19 cellular contexts compared by ENCODE assay signal in the genomic region with DNA sequence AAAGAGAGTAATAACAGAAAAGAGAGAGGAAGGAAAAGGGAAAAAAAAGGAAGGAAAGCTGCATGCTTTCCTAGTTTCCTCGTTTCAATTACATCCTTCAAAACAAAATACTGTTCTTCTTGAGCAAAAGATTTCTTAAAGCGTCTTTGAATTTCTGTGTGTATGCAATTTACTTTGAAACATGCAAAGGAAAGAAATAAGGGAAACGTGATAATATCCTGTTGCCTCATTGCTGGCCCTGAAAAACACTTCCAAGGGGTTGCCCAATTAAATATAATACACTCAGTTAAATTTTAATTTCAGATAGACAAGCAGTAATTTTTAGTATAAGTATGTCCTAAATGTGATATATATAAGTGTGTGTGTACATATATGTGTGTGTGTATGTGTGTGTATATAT. TPM values are rescaled to one million over a fixed set of nuclear protein-coding genes. Genes with fewer than 3 reads are reported as not detected.
A peak's percentile ranks its signal among the peaks of the same experiment; 100 is the strongest.
DNase-seq lines count a peak whose midpoint lies in the region; ATAC-seq and TF ChIP-seq lines count a peak whose summit lies in the region.
"Had no signal": no experiment of that assay in that cellular context is flagged by ENCODE, and none has a peak within 500 bp of the region (broad histone marks: within the 10 kb centered on the region; RNA-seq: fewer than 3 reads in every experiment).

No MANE protein-coding gene starts in this region.

- BruUV-seq in IMR-90 (replicated peaks; lab: Mats Ljungman, UMichigan): no TSS peak

- H2BK120ac ChIP-seq in IMR-90 (ENCODE audit: low read depth, low read length): peak overlapping the region; percentile 100

- H3K27me3 ChIP-seq in IMR-90 (ENCODE audit: control insufficient read depth, insufficient read depth, low read length) (no peaks in the 10 kb centered on the region), transverse colon (no peaks in the 10 kb centered on the region)
- H3K27me3 ChIP-seq in CD8-positive, alpha-beta memory T cell (ENCODE audit: insufficient read depth, low read length, poor library complexity, severe bottlenecking): peaks cover 3% of the 10 kb centered on the region
- H3K27me3 ChIP-seq: colonic mucosa, heart left ventricle had no signal

- H3K79me1 ChIP-seq in IMR-90 (ENCODE audit: low read depth in 1 of 2, low read length in 2 of 2): peaks cover 0 to 9% of the 10 kb centered on the region in 2 experiments; a peak in 2 of 4 replicates

- TF ChIP-seq CTCF in IMR-90 (conservative IDR thresholded peaks at IDR 0.05; ENCODE audit: low read depth, low read length) (no peak), mesothelial cell of epicardium (IDR thresholded peaks at IDR 0.05; ENCODE audit: unreplicated experiment) (no peak), transverse colon (IDR thresholded peaks at IDR 0.05) (no peak)

- peak overlapping the region; percentile 100 for H3K18ac ChIP-seq in IMR-90 (ENCODE audit: low read depth, low read length)

- H3K4me1 ChIP-seq in IMR-90 (ENCODE audit: control insufficient read depth, insufficient read depth, low read length) (peaks cover 26% of the 10 kb centered on the region), transverse colon (peaks cover 0 to 16% (median 13%) of the 10 kb centered on the region in 4 donors)
- H3K4me1 ChIP-seq in CD8-positive, alpha-beta memory T cell (ENCODE audit: insufficient read depth, low read length): no peaks in the 10 kb centered on the region
- H3K4me1 ChIP-seq: colonic mucosa had no signal

- H4K8ac ChIP-seq in IMR-90 (ENCODE audit: low read depth in 2 of 2, low read length in 2 of 2): peak overlapping the region; percentile 95

- H3K36me3 ChIP-seq in IMR-90 (ENCODE audit: control insufficient read depth, insufficient read depth, low read length) (no peaks in the 10 kb centered on the region), transverse colon (no peaks in the 10 kb centered on the region)
- H3K36me3 ChIP-seq in CD8-positive, alpha-beta memory T cell (ENCODE audit: insufficient read depth, low read length): no peaks in the 10 kb centered on the region
- H3K36me3 ChIP-seq: colonic mucosa, heart left ventricle had no signal

- peak overlapping the region; percentile 99 for H2BK15ac ChIP-seq in IMR-90 (ENCODE audit: low read depth, low read length)

- H3K27ac ChIP-seq in IMR-90 (ENCODE audit: insufficient read depth, low read length) (peak overlapping the region; percentile 89), transverse colon (peak overlapping the region; percentile 40 to 71 (median 59))
- no peak overlapping the region for H3K27ac ChIP-seq in CD8-positive, alpha-beta memory T cell (ENCODE audit: low read depth, low read length)
- H3K27ac ChIP-seq: C4-2B, colonic mucosa had no signal

- peak overlapping the region; percentile 100 for H4K5ac ChIP-seq in IMR-90 (ENCODE audit: low read depth, low read length)

- peak overlapping the region; percentile 76 for H3K27ac Mint-ChIP-seq in mesothelial cell of epicardium
- H3K27ac Mint-ChIP-seq in CD8-positive, alpha-beta memory T cell: no peak overlapping the region

- peaks cover 38% of the 10 kb centered on the region for H3K4me1 Mint-ChIP-seq in mesothelial cell of epicardium
- peaks cover 0 to 12% (median 4%) of the 10 kb centered on the region in 3 donors for H3K4me1 Mint-ChIP-seq in CD8-positive, alpha-beta memory T cell

- H3K9me3 Mint-ChIP-seq in mesothelial cell of epicardium: peaks cover 7% of the 10 kb centered on the region
- H3K9me3 Mint-ChIP-seq in CD8-positive, alpha-beta memory T cell: peaks cover 0 to 4% (median 0%) of the 10 kb centered on the region in 5 donors
- H3K9me3 Mint-ChIP-seq: neural crest cell had no signal

- no peak for ATAC-seq in IMR-90 (ENCODE audit: low read depth)
- ATAC-seq in HG03108 (IDR thresholded peaks at IDR 0.05; ENCODE audit: unreplicated experiment): no peak

- WGBS in IMR-90 (ENCODE audit: extremely low coverage in 2 of 2, insufficient read length in 1 of 2), 2 experiments: no CpG with 5 or more reads among the region's 3 CpGs
- WGBS in transverse colon (ENCODE audit: low coverage in 1 of 2), 2 donors: 65 to 71% methylated on average over 3 of the region's 3 CpGs

- TF ChIP-seq RAD21 in IMR-90 (IDR thresholded peaks at IDR 0.05; ENCODE audit: low read length): no peak

- DNase-seq in IMR-90 (peak; percentile 10), dermis blood vessel endothelial cell (peak; percentile 37), mesothelial cell of epicardium (ENCODE audit: low spot score in 2 of 2, unreplicated experiment in 2 of 2) (no peak), transverse colon (no peak), DMS 273 (lab: John Stamatoyannopoulos, UW; ENCODE audit: unreplicated experiment) (no peak)
- no peak for DNase-seq in CD8-positive, alpha-beta memory T cell
- DNase-seq: activated CD4-positive, alpha-beta T cell treated with anti-CD3 and anti-CD28 coated beads for 1 hour; activated gamma-delta T cell treated with Interleukin-2 at 50 U/mL for 16 hours; colonic mucosa; DMS79; heart left ventricle; NCI-H524; right cardiac atrium; SIG-M5; substantia nigra; T-helper 9 cell had no signal

- no peak overlapping the region for H2AK9ac ChIP-seq in IMR-90 (replicated peaks; ENCODE audit: low read depth, low read length, poor library complexity)

- peak overlapping the region; percentile 100 for H2BK20ac ChIP-seq in IMR-90 (ENCODE audit: low read depth, low read length)

- in situ Hi-C loops in IMR-90 (cut with MboI; ENCODE audit: low sequenced_read_pairs): loop anchor here (25.0 kb wide), 1 partner anchor 140 kb away; a partner anchor contains a TSS
- in situ Hi-C loops in transverse colon (cut with MboI; ENCODE audit: low pct_ligation_motif_present in 1 of 4, low pct_unique_long_range_greater_than_20kb in 1 of 4, low sequenced_read_pairs in 3 of 4): no loop called here

- peaks cover 9% of the 10 kb centered on the region for H3K9me1 ChIP-seq in IMR-90 (ENCODE audit: insufficient read depth, low read length)

- CTCF ChIA-PET in IMR-90 (lab: Yijun Ruan, JAX): interaction anchor here (0.6 kb wide), 1 partner anchor 908 kb away, joined by 4 read pairs; no protein-coding TSS in a partner anchor
- CTCF ChIA-PET in CD8-positive, alpha-beta memory T cell (lab: Charles Lee): no interaction called here

- H3K9ac ChIP-seq in IMR-90 (ENCODE audit: low read depth, low read length): peak overlapping the region; percentile 72; the same call in 1 of the 2 replicates

- peak overlapping the region; percentile 100 for H2BK5ac ChIP-seq in IMR-90 (ENCODE audit: low read depth, low read length, poor library complexity, severe bottlenecking)

- peak overlapping the region; percentile 99 for H4K91ac ChIP-seq in IMR-90 (ENCODE audit: insufficient read depth, low read depth, low read length)

- H3K4me3 Mint-ChIP-seq in mesothelial cell of epicardium: no peak overlapping the region
- no peak overlapping the region for H3K4me3 Mint-ChIP-seq in CD8-positive, alpha-beta memory T cell

- H3K27me3 Mint-ChIP-seq in mesothelial cell of epicardium (ENCODE audit: low read depth): no peaks in the 10 kb centered on the region
- H3K27me3 Mint-ChIP-seq in CD8-positive, alpha-beta memory T cell: peaks cover 6 to 23% of the 10 kb centered on the region in 2 donors

- no peak for TF ChIP-seq EP300 in transverse colon (IDR thresholded peaks at IDR 0.05; ENCODE audit: low read depth)

- dilution Hi-C loops in IMR-90 (cut with HindIII; ENCODE audit: low sequenced_read_pairs, unreplicated experiment): no loop called here

- no peak overlapping the region for H3K4me2 ChIP-seq in IMR-90 (ENCODE audit: low read depth, low read length)

- TF ChIP-seq POLR2A in IMR-90 (IDR thresholded peaks at IDR 0.05; ENCODE audit: low read depth, low read length): no peak
- TF ChIP-seq POLR2A in transverse colon (IDR thresholded peaks at IDR 0.05): no peak

- H3K9me3 ChIP-seq in IMR-90 (ENCODE audit: control insufficient read depth, insufficient read depth, low read length): no peaks in the 10 kb centered on the region
- no peaks in the 10 kb centered on the region for H3K9me3 ChIP-seq in transverse colon
- H3K9me3 ChIP-seq in CD8-positive, alpha-beta memory T cell (ENCODE audit: low read length): no peaks in the 10 kb centered on the region
- H3K9me3 ChIP-seq: colonic mucosa, heart left ventricle had no signal

- peak overlapping the region; percentile 97 for H3K23ac ChIP-seq in IMR-90 (ENCODE audit: low read depth, low read length)

- H3K56ac ChIP-seq in IMR-90 (ENCODE audit: extremely low read depth, insufficient read depth, low read length): peak overlapping the region; percentile 91

- no peaks in the 10 kb centered on the region for H3K36me3 Mint-ChIP-seq in mesothelial cell of epicardium
- no peaks in the 10 kb centered on the region for H3K36me3 Mint-ChIP-seq in CD8-positive, alpha-beta memory T cell

- H3K4me3 ChIP-seq in IMR-90 (ENCODE audit: insufficient read depth, low read depth, low read length): no peak overlapping the region
- H3K4me3 ChIP-seq in transverse colon: no peak overlapping the region
- H3K4me3 ChIP-seq in CD8-positive, alpha-beta memory T cell (ENCODE audit: low read length): no peak overlapping the region
- H3K4me3 ChIP-seq: colonic mucosa, heart left ventricle had no signal

- H2AFZ ChIP-seq in IMR-90 (replicated peaks; ENCODE audit: low read length, poor library complexity): no peak overlapping the region

- peak overlapping the region; percentile 38; the same call in 1 of the 2 replicates for H3K14ac ChIP-seq in IMR-90 (replicated peaks; ENCODE audit: low read depth, low read length)

- H4K20me1 ChIP-seq in IMR-90 (ENCODE audit: insufficient read depth, low read length): no peaks in the 10 kb centered on the region

- peak overlapping the region; percentile 99 for H3K4ac ChIP-seq in IMR-90 (ENCODE audit: low read depth, low read length)

- intact Hi-C loops in IMR-90 (cut with micrococcal nuclease) (loop anchor here (5.0 kb wide), 1 partner anchor 200 kb away; a partner anchor contains a TSS), transverse colon (cut with DNase I; ENCODE audit: low total_unique reads) (no loop called here)

- POLR2A ChIA-PET in IMR-90 (lab: Charles Lee; ENCODE audit: unreplicated experiment): no interaction called here
- POLR2A ChIA-PET in CD8-positive, alpha-beta memory T cell (lab: Charles Lee): no interaction called here

- H2AK5ac ChIP-seq in IMR-90 (ENCODE audit: low read depth, low read length): no peak overlapping the region

TF ChIP-seq in IMR-90, 13 proteins besides CTCF, POLR2A, EP300 and RAD21 (continues in another document):
- TF ChIP-seq FOS (IDR thresholded peaks at IDR 0.05; ENCODE audit: low read depth, low read length): no peak
- TF ChIP-seq RFX5 (IDR thresholded peaks at IDR 0.05; ENCODE audit: low read depth, low read length): no peak
- no peak for TF ChIP-seq BHLHE40 (IDR thresholded peaks at IDR 0.05; ENCODE audit: low read depth, low read length)

RNA-seq across cellular contexts. Expression of a gene that starts 51.2 kb away (rescaled TPM):
- total RNA-seq in IMR-90 (2012; rRNA removed) (10.2 and 10.8 TPM in 2 replicates), dermis blood vessel endothelial cell (10.7 and 10.8 TPM in 2 replicates), mesothelial cell of epicardium (200 to 212 TPM (median 209 TPM) in 3 replicates), transverse colon (10 to 100 TPM in 3 of 4 donors, 1 to 10 TPM in 1; 2.6 to 96.5 (median 25.2) TPM)
- 13.5 and 13.7 TPM in 2 replicates for polyA plus RNA-seq in IMR-90 (2012; rRNA removed)
- 14.6 and 20.1 TPM in 2 replicates for polyA plus RNA-seq in IMR-90 (2012; cell fraction: cytosol; rRNA removed)
- 3.8 and 12.7 TPM in 2 replicates for polyA plus RNA-seq in IMR-90 (2012; cell fraction: nucleus; rRNA removed; ENCODE audit: low replicate concordance)
- total RNA-seq in CD8-positive, alpha-beta memory T cell: not detected
- polyA plus RNA-seq in CD8-positive, alpha-beta memory T cell: 0.18 TPM

Comparison
In these comparisons a context has a peak if more than half of its experiments do, and no peak if none do; other contexts are left out.
1. DNase-seq: peak in IMR-90 (single experiment) and dermis blood vessel endothelial cell (single experiment); none in mesothelial cell of epicardium (0 of 2), transverse colon (single experiment), DMS 273 (single experiment) and CD8-positive, alpha-beta memory T cell (0 of 5).